1 cellular context compared by ENCODE assay signal in genomic region chr5:82418608-82418950, GRCh38.
TF ChIP-seq lines count a peak whose summit lies in the region.

No MANE protein-coding gene starts in this region.

TF ChIP-seq in K562, 482 proteins besides CTCF, POLR2A, EP300 and RAD21 (continued from another document):
- TF ChIP-seq ZBTB40 (IDR thresholded peaks at IDR 0.05) (no peak), ZBTB40 (CRISPR knock-in tag; IDR thresholded peaks at IDR 0.05) (no peak), E2F4 (CRISPR knock-in tag; IDR thresholded peaks at IDR 0.05; ENCODE audit: low read depth) (no peak), ZNF511 (CRISPR knock-in tag; IDR thresholded peaks at IDR 0.05) (no peak), ZNF76 (CRISPR knock-in tag; IDR thresholded peaks at IDR 0.05; ENCODE audit: borderline replicate concordance) (no peak), SMAD3 (CRISPR knock-in tag; conservative IDR thresholded peaks at IDR 0.05) (no peak), RBM22 (IDR thresholded peaks at IDR 0.05; ENCODE audit: low read depth, low read length, poor library complexity, severe bottlenecking) (no peak), ATF1 (CRISPR knock-in tag; IDR thresholded peaks at IDR 0.05) (no peak), ATF1 (tag; IDR thresholded peaks at IDR 0.05) (no peak), UBTF (IDR thresholded peaks at IDR 0.05; ENCODE audit: borderline replicate concordance in 1 of 2, low read depth in 2 of 2, low read length in 2 of 2) (no peak), MCM5 (IDR thresholded peaks at IDR 0.05; ENCODE audit: low read depth) (no peak), RB1 (IDR thresholded peaks at IDR 0.05; ENCODE audit: low read depth) (no peak), CAMTA2 (CRISPR knock-in tag; conservative IDR thresholded peaks at IDR 0.05) (no peak)
